ENCODE assay signal across 31 cellular contexts in genomic region chrX:96889726-96890125, GRCh38. TPM values are rescaled to one million over a fixed set of nuclear protein-coding genes. Genes with fewer than 3 reads are reported as not detected.
DNase-seq lines count a peak whose midpoint lies in the region; ATAC-seq, FAIRE-seq and TF ChIP-seq lines count a peak whose summit lies in the region.
"Had no signal": no experiment of that assay in that cellular context is flagged by ENCODE, and none has a peak within 500 bp of the region (broad histone marks: within the 10 kb centered on the region; RNA-seq: fewer than 3 reads in every experiment).

No MANE protein-coding gene starts in this region.

- no peak overlapping the region for H2BK120ac ChIP-seq in mesenchymal stem cell (ENCODE audit: low read depth, low read length)

- H3K27ac ChIP-seq in GM23338 (ENCODE audit: low read depth), result no peak overlapping the region
- H3K27ac ChIP-seq in endothelial cell of umbilical vein (ENCODE audit: insufficient read depth, low read depth, low read length), result no peak overlapping the region
- H3K27ac ChIP-seq in mesenchymal stem cell (ENCODE audit: low read length, poor library complexity, severe bottlenecking), result no peak overlapping the region
- H3K27ac ChIP-seq: transverse colon, WERI-Rb-1 had no signal

- H4K91ac ChIP-seq in mesenchymal stem cell (ENCODE audit: low read length), result no peak overlapping the region

- H3K18ac ChIP-seq in mesenchymal stem cell (ENCODE audit: low read depth in 1 of 2, low read length in 2 of 2), result no peak overlapping the region

- dilution Hi-C loops in endothelial cell of umbilical vein (cut with MboI; ENCODE audit: extremely low pct_ligation_motif_present, low sequenced_read_pairs), result no loop called here

- H3K9me2 ChIP-seq in GM23338 (ENCODE audit: insufficient read depth), result no peaks in the 10 kb centered on the region

- H3K27me3 ChIP-seq in GM23338 (ENCODE audit: insufficient read depth), result no peaks in the 10 kb centered on the region
- H3K27me3 ChIP-seq in endothelial cell of umbilical vein (ENCODE audit: control insufficient read depth in 2 of 2, insufficient read depth in 2 of 2, low read length in 2 of 2), result no peaks in the 10 kb centered on the region
- H3K27me3 ChIP-seq in mesenchymal stem cell (ENCODE audit: control insufficient read depth in 1 of 2, insufficient read depth in 1 of 2, low read length in 2 of 2), result no peaks in the 10 kb centered on the region
- H3K27me3 ChIP-seq: transverse colon had no signal

- FAIRE-seq in endothelial cell of umbilical vein (lab: Jason Lieb, UNC), result no peak

- WGBS in mesenchymal stem cell, result 77% methylated on average over 1 of the region's 1 CpG

- TF ChIP-seq CTCF in AG10803 (conservative IDR thresholded peaks at IDR 0.05; ENCODE audit: low read length), result no peak
- no peak for TF ChIP-seq CTCF in GM23338 (conservative IDR thresholded peaks at IDR 0.05; ENCODE audit: low read depth in 2 of 2)
- no peak for TF ChIP-seq CTCF in endothelial cell of umbilical vein (IDR thresholded peaks at IDR 0.05; ENCODE audit: extremely low read depth in 1 of 2, insufficient read depth in 1 of 2, low read depth in 1 of 2, low read length in 2 of 2)

- H3K14ac ChIP-seq in mesenchymal stem cell (ENCODE audit: low read length in 2 of 2), result no peak overlapping the region

- H3K4me1 Mint-ChIP-seq in GM23338, result peaks cover 4% of the 10 kb centered on the region; the same call in 1 of the 3 replicates
- H3K4me1 Mint-ChIP-seq: activated T-helper 17 cell treated with anti-CD3 and anti-CD28 coated beads, Interleukin-2, amount 50 U/mL, for 72 hours; IgD-negative memory B cell; mesothelial cell of epicardium had no signal

- no peaks in the 10 kb centered on the region for H3K9me3 Mint-ChIP-seq in GM23338
- H3K9me3 Mint-ChIP-seq: activated T-helper 17 cell treated with anti-CD3 and anti-CD28 coated beads, Interleukin-2, amount 50 U/mL, for 72 hours; dendritic cell treated with granulocyte-macrophage colony-stimulating factor and Interleukin-4, amounts not matched to agents 40 ng/mL and 50 ng/mL, for 4 days; IgD-negative memory B cell had no signal

- H3K9me1 ChIP-seq in endothelial cell of umbilical vein (replicated peaks; ENCODE audit: control insufficient read depth, extremely low read depth, insufficient read depth, low read length), result no peaks in the 10 kb centered on the region

- H3K4me2 ChIP-seq in GM23338 (no peak overlapping the region), endothelial cell of umbilical vein (ENCODE audit: insufficient read depth, low read length) (no peak overlapping the region), mesenchymal stem cell (ENCODE audit: low read length, poor library complexity, severe bottlenecking) (no peak overlapping the region)
- H3K4me2 ChIP-seq: smooth muscle cell had no signal

- no peak for TF ChIP-seq POLR2A in endothelial cell of umbilical vein (IDR thresholded peaks at IDR 0.05; ENCODE audit: low read depth, low read length)

- no peak overlapping the region for H3K27ac Mint-ChIP-seq in GM23338
- H3K27ac Mint-ChIP-seq: activated T-helper 17 cell treated with anti-CD3 and anti-CD28 coated beads, Interleukin-2, amount 50 U/mL, for 72 hours; dendritic cell treated with granulocyte-macrophage colony-stimulating factor and Interleukin-4, amounts not matched to agents 40 ng/mL and 50 ng/mL, for 4 days; IgD-negative memory B cell; mesothelial cell of epicardium; naive thymus-derived CD8-positive, alpha-beta T cell had no signal

- H3K79me2 ChIP-seq in GM23338 (replicated peaks; ENCODE audit: insufficient read depth) (no peaks in the 10 kb centered on the region), endothelial cell of umbilical vein (ENCODE audit: control insufficient read depth, insufficient read depth, low read length) (no peaks in the 10 kb centered on the region)

- H3K27me3 Mint-ChIP-seq in GM23338 (ENCODE audit: insufficient read depth, low read depth, poor library complexity), result no peaks in the 10 kb centered on the region
- H3K27me3 Mint-ChIP-seq: activated T-helper 17 cell treated with anti-CD3 and anti-CD28 coated beads, Interleukin-2, amount 50 U/mL, for 72 hours; dendritic cell treated with granulocyte-macrophage colony-stimulating factor and Interleukin-4, amounts not matched to agents 40 ng/mL and 50 ng/mL, for 4 days; IgD-negative memory B cell; naive thymus-derived CD8-positive, alpha-beta T cell had no signal

- POLR2A ChIA-PET in endothelial cell of umbilical vein (lab: Charles Lee), result no interaction called here

- intact Hi-C loops in endothelial cell of umbilical vein (cut with micrococcal nuclease), result no loop called here

- H3K4me3 ChIP-seq in AG10803 (ENCODE audit: low read length) (no peak overlapping the region), GM23338 (no peak overlapping the region), endothelial cell of umbilical vein (replicated peaks in 1 of 3; ENCODE audit: insufficient read depth in 1 of 3, low read depth in 1 of 3, low read length in 3 of 3) (no peak overlapping the region), mesenchymal stem cell (ENCODE audit: insufficient read depth in 1 of 2, low read depth in 1 of 2, low read length in 2 of 2) (no peak overlapping the region)
- H3K4me3 ChIP-seq: HAP-1, smooth muscle cell, transverse colon had no signal

- H4K20me1 ChIP-seq in GM23338 (replicated peaks; ENCODE audit: insufficient read depth) (no peaks in the 10 kb centered on the region), endothelial cell of umbilical vein (replicated peaks; ENCODE audit: control insufficient read depth, extremely low read depth, insufficient read depth, low read length) (no peaks in the 10 kb centered on the region)

- no peaks in the 10 kb centered on the region for H3F3A ChIP-seq in GM23338 (replicated peaks; ENCODE audit: low read depth)

- no peak overlapping the region for H3K4ac ChIP-seq in mesenchymal stem cell (ENCODE audit: low read depth in 1 of 2, low read length in 2 of 2)

- H3K9ac ChIP-seq in endothelial cell of umbilical vein (replicated peaks; ENCODE audit: extremely low read depth, insufficient read depth, low read length), result no peak overlapping the region
- H3K9ac ChIP-seq in mesenchymal stem cell (ENCODE audit: low read length), result no peak overlapping the region

- CTCF ChIA-PET in endothelial cell of umbilical vein (lab: Charles Lee), result no interaction called here

- no peaks in the 10 kb centered on the region for H3K36me3 Mint-ChIP-seq in GM23338 (ENCODE audit: low read depth)

- no peak overlapping the region for H2AK5ac ChIP-seq in mesenchymal stem cell (ENCODE audit: low read length, severe bottlenecking)

- no peak overlapping the region for H2BK12ac ChIP-seq in mesenchymal stem cell (ENCODE audit: low read length in 2 of 2)

- H3K36me3 ChIP-seq in GM23338 (ENCODE audit: insufficient read depth) (no peaks in the 10 kb centered on the region), endothelial cell of umbilical vein (ENCODE audit: control insufficient read depth in 2 of 2, extremely low read depth in 1 of 2, insufficient read depth in 2 of 2, low read length in 2 of 2) (no peaks in the 10 kb centered on the region), mesenchymal stem cell (ENCODE audit: control insufficient read depth in 1 of 2, insufficient read depth in 2 of 2, low read depth in 1 of 2, low read length in 2 of 2) (peaks cover under 1 to 2% of the 10 kb centered on the region in 2 experiments)
- H3K36me3 ChIP-seq: HAP-1, transverse colon, WERI-Rb-1 had no signal

- H3K4me3 Mint-ChIP-seq in GM23338, result no peak overlapping the region
- H3K4me3 Mint-ChIP-seq: activated T-helper 17 cell treated with anti-CD3 and anti-CD28 coated beads, Interleukin-2, amount 50 U/mL, for 72 hours; dendritic cell treated with granulocyte-macrophage colony-stimulating factor and Interleukin-4, amounts not matched to agents 40 ng/mL and 50 ng/mL, for 4 days; IgD-negative memory B cell; mesothelial cell of epicardium; naive thymus-derived CD8-positive, alpha-beta T cell had no signal

- H3K9me3 ChIP-seq in endothelial cell of umbilical vein (replicated peaks; ENCODE audit: control insufficient read depth, insufficient read depth, low read length) (no peaks in the 10 kb centered on the region), mesenchymal stem cell (ENCODE audit: control insufficient read depth, low read length) (no peaks in the 10 kb centered on the region)
- H3K9me3 ChIP-seq: HAP-1, transverse colon had no signal

- no peak overlapping the region for H2BK5ac ChIP-seq in mesenchymal stem cell (ENCODE audit: low read depth, low read length, poor library complexity, severe bottlenecking)

- BruUV-seq in endothelial cell of umbilical vein (replicated peaks; lab: Mats Ljungman, UMichigan), result no TSS peak

- H2BK15ac ChIP-seq in mesenchymal stem cell (ENCODE audit: low read depth, poor library complexity, severe bottlenecking), result no peak overlapping the region

- H3K23ac ChIP-seq in mesenchymal stem cell (ENCODE audit: low read length in 2 of 2), result no peak overlapping the region

- ATAC-seq in GM23338, result no peak
- ATAC-seq: activated T-helper 17 cell treated with anti-CD3 and anti-CD28 coated beads, Interleukin-2, amount 50 U/mL, for 72 hours; naive thymus-derived CD8-positive, alpha-beta T cell; Panc1 had no signal

- no peaks in the 10 kb centered on the region for H3K79me1 ChIP-seq in mesenchymal stem cell (replicated peaks; ENCODE audit: low read length, poor library complexity, severe bottlenecking)

- DNase-seq in AG10803 (ENCODE audit: low read depth) (peak; percentile 42), GM23338 (ENCODE audit: low spot score) (peak; percentile 7), endothelial cell of umbilical vein (ENCODE audit: low read depth, low spot score) (peak; percentile 2), mesenchymal stem cell (peak; percentile 28), amniotic stem cell (lab: John Stamatoyannopoulos, UW) (no peak), A172 (ENCODE audit: low spot score) (no peak), NCI-H146 (lab: John Stamatoyannopoulos, UW) (no peak)
- DNase-seq in activated T-cell treated with anti-CD3 and anti-CD28 coated beads, Interleukin-2, amount 50 U/mL, for 1 hour, result no peak
- DNase-seq: activated CD8-positive, alpha-beta memory T cell treated with anti-CD3 and anti-CD28 coated beads, Interleukin-2, amount 50 U/mL, for 4 hours; activated naive CD4-positive, alpha-beta T cell treated with anti-CD3 and anti-CD28 coated beads, Interleukin-2, amount 50 U/mL, for 16 hours; anterior cingulate cortex; C1 segment of cervical spinal cord; caudate nucleus; COR-L47; DND-41; head of caudate nucleus; naive thymus-derived CD8-positive, alpha-beta T cell; NCI-H1048; NCI-H1694 treated with DMSO at 0.1 percent for 48 hours; NCI-H524 treated with DMSO at 0.1 percent for 48 hours; SIG-M5; stimulated activated CD4-positive, alpha-beta T cell treated with anti-CD3 and anti-CD28 coated beads, Interleukin-1b, Interleukin-23, amount 100 ng/mL, for 48 hours; transverse colon; WERI-Rb-1 had no signal

- no peak overlapping the region for H4K8ac ChIP-seq in mesenchymal stem cell (ENCODE audit: low read length)

- H2AFZ ChIP-seq in GM23338 (no peak overlapping the region), endothelial cell of umbilical vein (ENCODE audit: low read depth, low read length) (no peak overlapping the region), mesenchymal stem cell (ENCODE audit: low read depth, low read length) (no peak overlapping the region)

- H3K4me1 ChIP-seq in GM23338 (ENCODE audit: insufficient read depth) (no peaks in the 10 kb centered on the region), endothelial cell of umbilical vein (ENCODE audit: control insufficient read depth, extremely low read depth, insufficient read depth, low read length) (no peaks in the 10 kb centered on the region), mesenchymal stem cell (ENCODE audit: control insufficient read depth, insufficient read depth, low read depth, low read length) (no peaks in the 10 kb centered on the region)
- H3K4me1 ChIP-seq: transverse colon had no signal

RNA-seq across cellular contexts. Expression of gene RPA4, which starts 6.0 kb away (rescaled TPM):
- total RNA-seq in GM23338 (2014; rRNA removed; shearing (Covaris generic)), result 0.47 and 1.4 TPM in 2 replicates
- 0.59 and 1.0 TPM in 2 replicates for polyA plus RNA-seq in GM23338 (2016; fragmentation: Nextera tagmentation; extraction: Ambion mirVana)
- total RNA-seq in endothelial cell of umbilical vein, result 2.1 and 2.3 TPM in 2 replicates
- 0.32 and 0.40 TPM in 2 replicates for polyA plus RNA-seq in endothelial cell of umbilical vein
- polyA plus RNA-seq in endothelial cell of umbilical vein (2011; cell fraction: cytosol; rRNA removed), result 0.14 and 0.17 TPM in 2 replicates
- polyA plus RNA-seq in endothelial cell of umbilical vein (2011; cell fraction: nucleus; rRNA removed), result 2.5 and 3.7 TPM in 2 replicates
- polyA plus RNA-seq in endothelial cell of umbilical vein (2012), result 0.30 and 0.50 TPM in 2 replicates
- polyA minus RNA-seq in endothelial cell of umbilical vein, result 5.5 and 5.8 TPM in 2 replicates
- not detected for polyA minus RNA-seq in endothelial cell of umbilical vein (2011; cell fraction: cytosol; rRNA and poly(A)+ RNA removed)
- polyA minus RNA-seq in endothelial cell of umbilical vein (2011; cell fraction: nucleus; rRNA and poly(A)+ RNA removed), result 14.8 and 16.7 TPM in 2 replicates
- polyA plus RNA-seq in mesenchymal stem cell (2013, experiment 1 of 2), result 0.06 TPM
- 0.11 TPM for polyA plus RNA-seq in mesenchymal stem cell (2013, experiment 2 of 2)
- total RNA-seq in A172 (2014; rRNA removed; shearing (Covaris generic)), result not detected in 2 replicates

Comparison
In these comparisons a context has a peak if more than half of its experiments do, and no peak if none do; other contexts are left out.
1. DNase-seq: peak in AG10803 (single experiment), GM23338 (single experiment), endothelial cell of umbilical vein (single experiment) and mesenchymal stem cell (single experiment); none in activated T-cell treated with anti-CD3 and anti-CD28 coated beads, Interleukin-2, amount 50 U/mL, for 1 hour (single experiment), amniotic stem cell (single experiment), A172 (single experiment) and NCI-H146 (single experiment).